ENCODE assay signal across 26 cellular contexts in genomic region chr6:159321267-159321666, GRCh38.
"Had no signal": no experiment of that assay in that cellular context is flagged by ENCODE, and none has a peak within 500 bp of the region (broad histone marks: within the 10 kb centered on the region; RNA-seq: fewer than 3 reads in every experiment).

No MANE protein-coding gene starts in this region.

- H3K27ac Mint-ChIP-seq: activated CD4-positive, alpha-beta memory T cell treated with anti-CD3 and anti-CD28 coated beads for 36 hours; activated CD4-positive, alpha-beta T cell treated with anti-CD3 and anti-CD28 coated beads for 36 hours; activated CD4-positive, alpha-beta T cell treated with anti-CD3 and anti-CD28 coated beads, Interleukin-2, amount 10 ng/mL, durations not matched to agents 24 days and 14 days; activated CD8-positive, alpha-beta memory T cell treated with anti-CD3 and anti-CD28 coated beads, Interleukin-2, amount 10 ng/mL, durations not matched to agents 7 days and 5 days; activated CD8-positive, alpha-beta T cell treated with anti-CD3 and anti-CD28 coated beads, Interleukin-2, amount 10 ng/mL, durations not matched to agents 7 days and 5 days; activated naive CD4-positive, alpha-beta T cell treated with anti-CD3 and anti-CD28 coated beads, Interleukin-2, amount 10 ng/mL, durations not matched to agents 7 days and 5 days; activated naive CD4-positive, alpha-beta T cell treated with anti-CD3 and anti-CD28 coated beads, Interleukin-2, amount 50 U/mL, for 72 hours; activated naive CD8-positive, alpha-beta T cell treated with anti-CD3 and anti-CD28 coated beads, Interleukin-2, amount 10 ng/mL, durations not matched to agents 7 days and 5 days; activated T-cell treated with anti-CD3 and anti-CD28 coated beads, Interleukin-2, amount 50 U/mL, for 72 hours; brain; T-helper 17 cell had no signal

- H3K4me3 Mint-ChIP-seq: activated CD4-positive, alpha-beta memory T cell treated with anti-CD3 and anti-CD28 coated beads for 36 hours; activated CD4-positive, alpha-beta T cell treated with anti-CD3 and anti-CD28 coated beads for 36 hours; activated CD4-positive, alpha-beta T cell treated with anti-CD3 and anti-CD28 coated beads, Interleukin-2, amount 10 ng/mL, durations not matched to agents 24 days and 14 days; activated CD8-positive, alpha-beta memory T cell treated with anti-CD3 and anti-CD28 coated beads, Interleukin-2, amount 10 ng/mL, durations not matched to agents 7 days and 5 days; activated CD8-positive, alpha-beta T cell treated with anti-CD3 and anti-CD28 coated beads, Interleukin-2, amount 10 ng/mL, durations not matched to agents 7 days and 5 days; activated naive CD4-positive, alpha-beta T cell treated with anti-CD3 and anti-CD28 coated beads, Interleukin-2, amount 10 ng/mL, durations not matched to agents 7 days and 5 days; activated naive CD8-positive, alpha-beta T cell treated with anti-CD3 and anti-CD28 coated beads, Interleukin-2, amount 10 ng/mL, durations not matched to agents 7 days and 5 days; activated T-cell treated with anti-CD3 and anti-CD28 coated beads, Interleukin-2, amount 50 U/mL, for 72 hours; brain; T-helper 17 cell had no signal

- H3K36me3 Mint-ChIP-seq: activated CD4-positive, alpha-beta memory T cell treated with anti-CD3 and anti-CD28 coated beads for 36 hours; activated CD8-positive, alpha-beta memory T cell treated with anti-CD3 and anti-CD28 coated beads, Interleukin-2, amount 10 ng/mL, durations not matched to agents 7 days and 5 days; activated naive CD4-positive, alpha-beta T cell treated with anti-CD3 and anti-CD28 coated beads, Interleukin-2, amount 10 ng/mL, durations not matched to agents 7 days and 5 days; activated naive CD4-positive, alpha-beta T cell treated with anti-CD3 and anti-CD28 coated beads, Interleukin-2, amount 50 U/mL, for 72 hours; activated naive CD8-positive, alpha-beta T cell treated with anti-CD3 and anti-CD28 coated beads, Interleukin-2, amount 10 ng/mL, durations not matched to agents 7 days and 5 days; brain had no signal

- H3K4me1 ChIP-seq: colonic mucosa, esophagus squamous epithelium, heart left ventricle had no signal

- H3K36me3 ChIP-seq: ascending aorta, colonic mucosa, esophagus squamous epithelium, heart left ventricle had no signal

- ATAC-seq: activated CD4-positive, alpha-beta T cell treated with anti-CD3 and anti-CD28 coated beads for 36 hours; activated CD8-positive, alpha-beta memory T cell treated with anti-CD3 and anti-CD28 coated beads, Interleukin-2, amount 10 ng/mL, durations not matched to agents 7 days and 5 days; activated CD8-positive, alpha-beta T cell treated with anti-CD3 and anti-CD28 coated beads, Interleukin-2, amount 10 ng/mL, durations not matched to agents 7 days and 5 days; activated naive CD4-positive, alpha-beta T cell treated with anti-CD3 and anti-CD28 coated beads, Interleukin-2, amount 50 U/mL, for 72 hours; activated T-cell treated with anti-CD3 and anti-CD28 coated beads, Interleukin-2, amount 50 U/mL, for 72 hours; heart left ventricle; T-helper 17 cell had no signal

- H3K27me3 ChIP-seq: ascending aorta, colonic mucosa, esophagus squamous epithelium, heart left ventricle had no signal

- H3K4me1 Mint-ChIP-seq: activated CD4-positive, alpha-beta T cell treated with anti-CD3 and anti-CD28 coated beads for 36 hours; activated CD4-positive, alpha-beta T cell treated with anti-CD3 and anti-CD28 coated beads, Interleukin-2, amount 10 ng/mL, durations not matched to agents 24 days and 14 days; activated CD8-positive, alpha-beta memory T cell treated with anti-CD3 and anti-CD28 coated beads, Interleukin-2, amount 10 ng/mL, durations not matched to agents 7 days and 5 days; activated naive CD4-positive, alpha-beta T cell treated with anti-CD3 and anti-CD28 coated beads, Interleukin-2, amount 10 ng/mL, durations not matched to agents 7 days and 5 days; activated naive CD8-positive, alpha-beta T cell treated with anti-CD3 and anti-CD28 coated beads, Interleukin-2, amount 10 ng/mL, durations not matched to agents 7 days and 5 days; brain; T-helper 17 cell had no signal

- H3K27ac ChIP-seq: ascending aorta, colonic mucosa, epithelial cell of prostate, esophagus squamous epithelium, heart left ventricle had no signal

- H3K9me3 ChIP-seq: ascending aorta, colonic mucosa, esophagus squamous epithelium had no signal

- DNase-seq: activated CD4-positive, alpha-beta memory T cell treated with anti-CD3 and anti-CD28 coated beads for 36 hours; activated CD4-positive, alpha-beta T cell treated with anti-CD3 and anti-CD28 coated beads for 36 hours; activated CD4-positive, alpha-beta T cell treated with anti-CD3 and anti-CD28 coated beads, Interleukin-2, amount 10 ng/mL, durations not matched to agents 24 days and 14 days; activated CD4-positive, CD25-positive, alpha-beta regulatory T cell; activated CD4-positive, CD25-positive, alpha-beta regulatory T cell treated with anti-CD3 and anti-CD28 coated beads, Interleukin-2, amount 50 U/mL, for 72 hours; activated CD8-positive, alpha-beta memory T cell treated with anti-CD3 and anti-CD28 coated beads, Interleukin-2, amount 10 ng/mL, durations not matched to agents 7 days and 5 days; activated CD8-positive, alpha-beta memory T cell treated with anti-CD3 and anti-CD28 coated beads, Interleukin-2, amount 50 U/mL, for 4 hours; activated CD8-positive, alpha-beta T cell treated with anti-CD3 and anti-CD28 coated beads, Interleukin-2, amount 10 ng/mL, durations not matched to agents 7 days and 5 days; activated gamma-delta T cell; activated naive CD4-positive, alpha-beta T cell; activated naive CD4-positive, alpha-beta T cell treated with anti-CD3 and anti-CD28 coated beads, Interleukin-2, amount 10 ng/mL, durations not matched to agents 7 days and 5 days; activated naive CD8-positive, alpha-beta T cell treated with anti-CD3 and anti-CD28 coated beads, Interleukin-2, amount 10 ng/mL, durations not matched to agents 7 days and 5 days; activated T-cell treated with anti-CD3 and anti-CD28 coated beads, Interleukin-2, amount 50 U/mL, for 1 hour; activated T-cell treated with anti-CD3 and anti-CD28 coated beads, Interleukin-2, amount 50 U/mL, for 72 hours; caudate nucleus; colonic mucosa; effector CD8-positive, alpha-beta T cell; esophagus squamous epithelium; glutamatergic neuron; heart left ventricle; T-helper 1 cell; T-helper 17 cell had no signal

- H3K4me3 ChIP-seq: ascending aorta, colonic mucosa, esophagus squamous epithelium, heart left ventricle had no signal

- H3K9me3 Mint-ChIP-seq: activated CD4-positive, alpha-beta memory T cell treated with anti-CD3 and anti-CD28 coated beads for 36 hours; activated CD4-positive, alpha-beta T cell treated with anti-CD3 and anti-CD28 coated beads, Interleukin-2, amount 10 ng/mL, durations not matched to agents 24 days and 14 days; activated naive CD4-positive, alpha-beta T cell treated with anti-CD3 and anti-CD28 coated beads, Interleukin-2, amount 10 ng/mL, durations not matched to agents 7 days and 5 days; activated naive CD4-positive, alpha-beta T cell treated with anti-CD3 and anti-CD28 coated beads, Interleukin-2, amount 50 U/mL, for 72 hours; activated naive CD8-positive, alpha-beta T cell treated with anti-CD3 and anti-CD28 coated beads, Interleukin-2, amount 10 ng/mL, durations not matched to agents 7 days and 5 days; activated T-cell treated with anti-CD3 and anti-CD28 coated beads, Interleukin-2, amount 50 U/mL, for 72 hours; brain had no signal
